ENCODE assay signal across 1 cellular context in the genomic region with DNA sequence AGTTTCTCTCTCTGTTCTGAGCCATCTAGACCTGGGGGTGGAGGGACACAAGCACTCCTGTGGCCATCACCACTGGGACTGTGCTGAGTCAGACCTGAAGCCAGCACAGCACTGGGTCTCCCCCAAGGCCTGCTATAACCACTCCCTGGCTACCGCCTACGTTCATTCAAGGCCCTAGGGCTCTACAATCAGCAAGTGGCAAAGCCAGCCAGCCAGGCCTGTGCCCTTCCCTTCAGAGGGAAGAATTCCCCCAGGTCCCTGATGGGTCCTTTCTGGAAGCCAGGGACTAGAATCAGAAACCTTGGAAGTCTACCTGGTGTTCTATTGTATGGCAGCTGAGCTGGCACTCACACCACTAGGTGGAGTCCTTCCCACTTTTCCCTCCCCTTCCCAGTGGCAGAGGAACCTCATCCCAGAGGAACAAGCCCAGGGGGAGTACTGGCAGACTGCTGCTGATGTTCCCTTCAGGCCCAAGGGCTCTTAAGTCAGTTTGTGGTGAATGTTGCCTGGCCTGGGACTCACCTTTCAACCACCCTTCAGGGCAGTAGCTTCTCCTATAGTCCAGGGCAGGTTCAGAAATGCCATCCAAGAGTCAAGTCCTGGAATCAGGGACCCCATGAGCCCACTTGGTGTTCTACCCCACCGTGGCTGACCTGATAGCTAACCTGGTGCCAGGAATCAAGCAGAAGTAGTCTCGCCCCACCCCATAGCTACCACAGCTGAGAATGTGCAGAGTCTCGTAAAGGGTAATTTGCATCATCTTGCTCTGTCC.
TF ChIP-seq lines count a peak whose summit lies in the region.

No MANE protein-coding gene starts in this region.

TF ChIP-seq in GM12878, 131 proteins besides CTCF, POLR2A, EP300 and RAD21 (continued from another document):
- TF ChIP-seq, protein P1, sequence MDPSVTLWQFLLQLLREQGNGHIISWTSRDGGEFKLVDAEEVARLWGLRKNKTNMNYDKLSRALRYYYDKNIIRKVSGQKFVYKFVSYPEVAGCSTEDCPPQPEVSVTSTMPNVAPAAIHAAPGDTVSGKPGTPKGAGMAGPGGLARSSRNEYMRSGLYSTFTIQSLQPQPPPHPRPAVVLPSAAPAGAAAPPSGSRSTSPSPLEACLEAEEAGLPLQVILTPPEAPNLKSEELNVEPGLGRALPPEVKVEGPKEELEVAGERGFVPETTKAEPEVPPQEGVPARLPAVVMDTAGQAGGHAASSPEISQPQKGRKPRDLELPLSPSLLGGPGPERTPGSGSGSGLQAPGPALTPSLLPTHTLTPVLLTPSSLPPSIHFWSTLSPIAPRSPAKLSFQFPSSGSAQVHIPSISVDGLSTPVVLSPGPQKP (IDR thresholded peaks at IDR 0.05; ENCODE audit: low read depth, low read length), result no peak
- no peak for TF ChIP-seq RB1 (IDR thresholded peaks at IDR 0.05; ENCODE audit: borderline replicate concordance)
- TF ChIP-seq, protein P2, sequence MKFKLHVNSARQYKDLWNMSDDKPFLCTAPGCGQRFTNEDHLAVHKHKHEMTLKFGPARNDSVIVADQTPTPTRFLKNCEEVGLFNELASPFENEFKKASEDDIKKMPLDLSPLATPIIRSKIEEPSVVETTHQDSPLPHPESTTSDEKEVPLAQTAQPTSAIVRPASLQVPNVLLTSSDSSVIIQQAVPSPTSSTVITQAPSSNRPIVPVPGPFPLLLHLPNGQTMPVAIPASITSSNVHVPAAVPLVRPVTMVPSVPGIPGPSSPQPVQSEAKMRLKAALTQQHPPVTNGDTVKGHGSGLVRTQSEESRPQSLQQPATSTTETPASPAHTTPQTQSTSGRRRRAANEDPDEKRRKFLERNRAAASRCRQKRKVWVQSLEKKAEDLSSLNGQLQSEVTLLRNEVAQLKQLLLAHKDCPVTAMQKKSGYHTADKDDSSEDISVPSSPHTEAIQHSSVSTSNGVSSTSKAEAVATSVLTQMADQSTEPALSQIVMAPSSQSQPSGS (IDR thresholded peaks at IDR 0.05; ENCODE audit: low read length), result no peak
- TF ChIP-seq YBX1 (IDR thresholded peaks at IDR 0.05), result no peak
- TF ChIP-seq ZNF384 (IDR thresholded peaks at IDR 0.05; ENCODE audit: borderline replicate concordance, low read depth, low read length), result no peak
- TF ChIP-seq, protein P3, sequence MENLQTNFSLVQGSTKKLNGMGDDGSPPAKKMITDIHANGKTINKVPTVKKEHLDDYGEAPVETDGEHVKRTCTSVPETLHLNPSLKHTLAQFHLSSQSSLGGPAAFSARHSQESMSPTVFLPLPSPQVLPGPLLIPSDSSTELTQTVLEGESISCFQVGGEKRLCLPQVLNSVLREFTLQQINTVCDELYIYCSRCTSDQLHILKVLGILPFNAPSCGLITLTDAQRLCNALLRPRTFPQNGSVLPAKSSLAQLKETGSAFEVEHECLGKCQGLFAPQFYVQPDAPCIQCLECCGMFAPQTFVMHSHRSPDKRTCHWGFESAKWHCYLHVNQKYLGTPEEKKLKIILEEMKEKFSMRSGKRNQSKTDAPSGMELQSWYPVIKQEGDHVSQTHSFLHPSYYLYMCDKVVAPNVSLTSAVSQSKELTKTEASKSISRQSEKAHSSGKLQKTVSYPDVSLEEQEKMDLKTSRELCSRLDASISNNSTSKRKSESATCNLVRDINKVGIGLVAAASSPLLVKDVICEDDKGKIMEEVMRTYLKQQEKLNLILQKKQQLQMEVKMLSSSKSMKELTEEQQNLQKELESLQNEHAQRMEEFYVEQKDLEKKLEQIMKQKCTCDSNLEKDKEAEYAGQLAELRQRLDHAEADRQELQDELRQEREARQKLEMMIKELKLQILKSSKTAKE (IDR thresholded peaks at IDR 0.05; ENCODE audit: low read depth, poor library complexity, severe bottlenecking), result peak; percentile 68
- TF ChIP-seq TARDBP (IDR thresholded peaks at IDR 0.05; ENCODE audit: borderline replicate concordance), result no peak
- TF ChIP-seq, protein P4, sequence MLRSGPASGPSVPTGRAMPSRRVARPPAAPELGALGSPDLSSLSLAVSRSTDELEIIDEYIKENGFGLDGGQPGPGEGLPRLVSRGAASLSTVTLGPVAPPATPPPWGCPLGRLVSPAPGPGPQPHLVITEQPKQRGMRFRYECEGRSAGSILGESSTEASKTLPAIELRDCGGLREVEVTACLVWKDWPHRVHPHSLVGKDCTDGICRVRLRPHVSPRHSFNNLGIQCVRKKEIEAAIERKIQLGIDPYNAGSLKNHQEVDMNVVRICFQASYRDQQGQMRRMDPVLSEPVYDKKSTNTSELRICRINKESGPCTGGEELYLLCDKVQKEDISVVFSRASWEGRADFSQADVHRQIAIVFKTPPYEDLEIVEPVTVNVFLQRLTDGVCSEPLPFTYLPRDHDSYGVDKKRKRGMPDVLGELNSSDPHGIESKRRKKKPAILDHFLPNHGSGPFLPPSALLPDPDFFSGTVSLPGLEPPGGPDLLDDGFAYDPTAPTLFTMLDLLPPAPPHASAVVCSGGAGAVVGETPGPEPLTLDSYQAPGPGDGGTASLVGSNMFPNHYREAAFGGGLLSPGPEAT (IDR thresholded peaks at IDR 0.05; ENCODE audit: low read depth), result peak; percentile 65; the same call in 1 of the 2 replicates
- TF ChIP-seq GATAD2B (conservative IDR thresholded peaks at IDR 0.05; ENCODE audit: low read depth), result 0 out of 2 replicates have a peak, but pooled peaks have one; percentile 34
- TF ChIP-seq, protein P5, sequence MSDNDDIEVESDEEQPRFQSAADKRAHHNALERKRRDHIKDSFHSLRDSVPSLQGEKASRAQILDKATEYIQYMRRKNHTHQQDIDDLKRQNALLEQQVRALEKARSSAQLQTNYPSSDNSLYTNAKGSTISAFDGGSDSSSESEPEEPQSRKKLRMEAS (IDR thresholded peaks at IDR 0.05; ENCODE audit: low read depth, low read length), result no peak
- TF ChIP-seq DPF2 (IDR thresholded peaks at IDR 0.05), result peak; percentile 55; the same call in 1 of the 2 replicates
- TF ChIP-seq NR2F1 (conservative IDR thresholded peaks at IDR 0.05), result no peak
- TF ChIP-seq SP1 (IDR thresholded peaks at IDR 0.05; ENCODE audit: low read depth, low read length), result no peak
- no peak for TF ChIP-seq STAT1 (conservative IDR thresholded peaks at IDR 0.05)
- no peak for TF ChIP-seq RFX5 (IDR thresholded peaks at IDR 0.05; ENCODE audit: low read depth, low read length)
- no peak for TF ChIP-seq NFXL1 (IDR thresholded peaks at IDR 0.05; ENCODE audit: borderline replicate concordance)
- peak; percentile 72 for TF ChIP-seq RUNX3 (IDR thresholded peaks at IDR 0.05; ENCODE audit: low read length)
- peak; percentile 68 for TF ChIP-seq EED (IDR thresholded peaks at IDR 0.05; ENCODE audit: low read depth)
- peak; percentile 48 for TF ChIP-seq MEF2B (IDR thresholded peaks at IDR 0.05; ENCODE audit: partially characterized antibody, poor library complexity, severe bottlenecking)
- peak in 1 of 2 experiments; percentile 46; a peak in 1 of 3 replicates for TF ChIP-seq EGR1 (IDR thresholded peaks at IDR 0.05; ENCODE audit: borderline replicate concordance in 1 of 2, low read depth in 2 of 2, low read length in 2 of 2)
- 0 out of 2 replicates have a peak, but pooled peaks have one; percentile 35 for TF ChIP-seq MTA2 (IDR thresholded peaks at IDR 0.05; ENCODE audit: low read depth)
- 0 out of 4 replicates have a peak, but pooled peaks of 1 of the 2 experiments have one; percentile 24 for TF ChIP-seq BHLHE40 (IDR thresholded peaks at IDR 0.05; ENCODE audit: borderline replicate concordance in 1 of 2, low read depth in 2 of 2, low read length in 1 of 2)
- TF ChIP-seq RCOR1 (conservative IDR thresholded peaks at IDR 0.05; ENCODE audit: low read depth, low read length), result no peak
- TF ChIP-seq IKZF2 (IDR thresholded peaks at IDR 0.05), result peak; percentile 59 to 64
- 0 out of 2 replicates have a peak, but pooled peaks have one; percentile 18 for TF ChIP-seq NBN (IDR thresholded peaks at IDR 0.05)
- peak; percentile 52; the same call in 1 of the 2 replicates for TF ChIP-seq JUNB (IDR thresholded peaks at IDR 0.05)
- TF ChIP-seq, protein P6, sequence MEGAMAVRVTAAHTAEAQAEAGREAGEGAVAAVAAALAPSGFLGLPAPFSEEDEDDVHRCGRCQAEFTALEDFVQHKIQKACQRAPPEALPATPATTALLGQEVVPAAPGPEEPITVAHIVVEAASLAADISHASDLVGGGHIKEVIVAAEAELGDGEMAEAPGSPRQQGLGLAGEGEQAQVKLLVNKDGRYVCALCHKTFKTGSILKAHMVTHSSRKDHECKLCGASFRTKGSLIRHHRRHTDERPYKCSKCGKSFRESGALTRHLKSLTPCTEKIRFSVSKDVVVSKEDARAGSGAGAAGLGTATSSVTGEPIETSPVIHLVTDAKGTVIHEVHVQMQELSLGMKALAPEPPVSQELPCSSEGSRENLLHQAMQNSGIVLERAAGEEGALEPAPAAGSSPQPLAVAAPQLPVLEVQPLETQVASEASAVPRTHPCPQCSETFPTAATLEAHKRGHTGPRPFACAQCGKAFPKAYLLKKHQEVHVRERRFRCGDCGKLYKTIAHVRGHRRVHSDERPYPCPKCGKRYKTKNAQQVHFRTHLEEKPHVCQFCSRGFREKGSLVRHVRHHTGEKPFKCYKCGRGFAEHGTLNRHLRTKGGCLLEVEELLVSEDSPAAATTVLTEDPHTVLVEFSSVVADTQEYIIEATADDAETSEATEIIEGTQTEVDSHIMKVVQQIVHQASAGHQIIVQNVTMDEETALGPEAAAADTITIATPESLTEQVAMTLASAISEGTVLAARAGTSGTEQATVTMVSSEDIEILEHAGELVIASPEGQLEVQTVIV (IDR thresholded peaks at IDR 0.05; ENCODE audit: borderline replicate concordance, partially characterized antibody), result no peak
- TF ChIP-seq BACH1 (IDR thresholded peaks at IDR 0.05; ENCODE audit: borderline replicate concordance), result peak; percentile 62; the same call in 1 of the 2 replicates
- peak; percentile 57 for TF ChIP-seq IRF4 (IDR thresholded peaks at IDR 0.05; ENCODE audit: low read depth, low read length)
